ENCODE assay signal across 1 cellular context in genomic region chr1:43294761-43295160, GRCh38.
TF ChIP-seq lines count a peak whose summit lies in the region.

No MANE protein-coding gene starts in this region.

TF ChIP-seq in H1, 55 proteins besides CTCF, POLR2A, EP300 and RAD21:
- no peak for TF ChIP-seq YY1 (IDR thresholded peaks at IDR 0.05; ENCODE audit: low read depth, low read length)
- no peak for TF ChIP-seq KDM5A (IDR thresholded peaks at IDR 0.05; ENCODE audit: low read length)
TF ChIP-seq in H1: peak in this region for 0.
